ENCODE assay signal across 1 cellular context in the genomic region with DNA sequence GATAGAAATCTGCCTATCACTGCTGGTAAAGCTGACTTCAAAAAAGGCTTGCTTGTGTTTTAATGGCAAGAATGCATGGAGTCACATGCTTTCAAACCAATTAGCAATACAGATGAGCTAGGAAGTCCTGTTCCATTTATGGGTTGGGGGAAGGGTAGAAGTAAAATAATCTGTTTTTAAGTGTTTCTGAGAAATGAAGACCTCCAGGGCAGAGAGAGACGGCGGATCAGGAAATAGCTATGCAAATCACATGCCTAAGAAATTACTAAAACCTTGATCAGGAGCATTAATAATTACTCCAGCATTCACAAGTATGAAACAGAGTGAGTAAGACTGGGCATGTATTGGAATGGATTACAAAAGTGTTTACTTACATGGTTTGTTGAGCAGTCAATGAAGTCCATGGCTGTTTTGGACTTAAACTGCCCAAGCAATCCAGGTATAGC.
TF ChIP-seq lines count a peak whose summit lies in the region.

No MANE protein-coding gene starts in this region.

TF ChIP-seq in GM12878, 131 proteins besides CTCF, POLR2A, EP300 and RAD21 (continued from another document):
- TF ChIP-seq, protein P1, sequence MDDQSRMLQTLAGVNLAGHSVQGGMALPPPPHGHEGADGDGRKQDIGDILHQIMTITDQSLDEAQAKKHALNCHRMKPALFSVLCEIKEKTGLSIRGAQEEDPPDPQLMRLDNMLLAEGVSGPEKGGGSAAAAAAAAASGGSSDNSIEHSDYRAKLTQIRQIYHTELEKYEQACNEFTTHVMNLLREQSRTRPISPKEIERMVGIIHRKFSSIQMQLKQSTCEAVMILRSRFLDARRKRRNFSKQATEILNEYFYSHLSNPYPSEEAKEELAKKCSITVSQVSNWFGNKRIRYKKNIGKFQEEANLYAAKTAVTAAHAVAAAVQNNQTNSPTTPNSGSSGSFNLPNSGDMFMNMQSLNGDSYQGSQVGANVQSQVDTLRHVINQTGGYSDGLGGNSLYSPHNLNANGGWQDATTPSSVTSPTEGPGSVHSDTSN (IDR thresholded peaks at IDR 0.05; ENCODE audit: insufficient replicate concordance, low read depth, low read length), result peak; percentile 9
- TF ChIP-seq SIN3A (IDR thresholded peaks at IDR 0.05; ENCODE audit: low read depth, low read length) (no peak), MTA3 (IDR thresholded peaks at IDR 0.05; ENCODE audit: borderline replicate concordance, low read length) (no peak), TCF7 (IDR thresholded peaks at IDR 0.05; ENCODE audit: borderline replicate concordance) (no peak), MLLT1 (IDR thresholded peaks at IDR 0.05) (no peak), SP1 (IDR thresholded peaks at IDR 0.05; ENCODE audit: low read depth, low read length) (no peak)
TF ChIP-seq in GM12878: peak in this region for 3.
